Comparison of ENCODE assay signal across 1 cellular context in genomic region chr9:128214571-128215490, GRCh38.
TF ChIP-seq lines count a peak whose summit lies in the region.

No MANE protein-coding gene starts in this region.

TF ChIP-seq in K562, 482 proteins besides CTCF, POLR2A, EP300 and RAD21 (continued from another document):
- TF ChIP-seq TSHZ1 (CRISPR knock-in tag; IDR thresholded peaks at IDR 0.05): no peak
- no peak for TF ChIP-seq PHTF2 (CRISPR knock-in tag; IDR thresholded peaks at IDR 0.05)
- no peak for TF ChIP-seq ARNT (IDR thresholded peaks at IDR 0.05)
- TF ChIP-seq KLF6 (CRISPR knock-in tag; IDR thresholded peaks at IDR 0.05; ENCODE audit: borderline replicate concordance): no peak
- TF ChIP-seq GTF3C2 (IDR thresholded peaks at IDR 0.05; ENCODE audit: borderline replicate concordance, extremely low read depth, insufficient read length): no peak
- TF ChIP-seq CSDE1 (IDR thresholded peaks at IDR 0.05): no peak
- TF ChIP-seq GMEB1 (CRISPR knock-in tag; IDR thresholded peaks at IDR 0.05): no peak
- TF ChIP-seq RBM15 (IDR thresholded peaks at IDR 0.05; ENCODE audit: insufficient read depth, low read length): no peak
- TF ChIP-seq TRIM24 (IDR thresholded peaks at IDR 0.05): no peak
- TF ChIP-seq MAFK (IDR thresholded peaks at IDR 0.05; ENCODE audit: low read length): peak; percentile 66
- no peak for TF ChIP-seq RB1 (IDR thresholded peaks at IDR 0.05; ENCODE audit: low read depth)
TF ChIP-seq in K562: peak in this region for 10.
